9 cellular contexts compared by ENCODE assay signal in the genomic region with DNA sequence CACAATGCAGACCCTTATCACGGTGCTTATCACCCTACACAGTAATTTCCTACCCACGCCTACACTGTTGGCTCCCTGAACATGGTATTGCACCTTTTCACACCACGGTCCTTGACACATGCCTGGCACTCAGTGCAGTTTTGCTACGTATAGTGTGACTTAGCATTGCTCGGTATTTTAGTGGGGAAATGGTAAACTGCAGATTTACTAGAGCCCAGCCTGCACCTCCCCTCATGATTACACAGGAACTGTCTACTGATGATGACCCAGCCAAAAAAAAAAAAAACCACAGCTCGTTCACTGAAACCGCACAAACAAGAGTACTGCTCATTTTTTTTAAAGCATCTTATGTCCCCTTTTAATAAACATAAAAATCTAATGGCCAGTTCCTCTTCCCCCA.
A peak's percentile ranks its signal among the peaks of the same experiment; 100 is the strongest.
DNase-seq lines count a peak whose midpoint lies in the region; ATAC-seq lines count a peak whose summit lies in the region.
"Had no signal": no experiment of that assay in that cellular context is flagged by ENCODE, and none has a peak within 500 bp of the region (broad histone marks: within the 10 kb centered on the region; RNA-seq: fewer than 3 reads in every experiment).

No MANE protein-coding gene starts in this region.

- no peak for ATAC-seq in GM21717 (IDR thresholded peaks at IDR 0.05; ENCODE audit: unreplicated experiment)
- ATAC-seq: Panc1 had no signal

- intact Hi-C loops in activated CD4-positive, alpha-beta T cell treated with anti-CD3 and anti-CD28 coated beads, Interleukin-2, amount 10 ng/mL, durations not matched to agents 24 days and 14 days (cut with micrococcal nuclease) = loop anchor here (10.0 kb wide), 4 partner anchors 93 to 1463 kb away; a partner anchor contains a TSS

- no peak for DNase-seq in activated CD4-positive, alpha-beta T cell treated with anti-CD3 and anti-CD28 coated beads, Interleukin-2, amount 10 ng/mL, durations not matched to agents 24 days and 14 days
- no peak for DNase-seq in activated CD4-positive, alpha-beta T cell treated with anti-CD3 and anti-CD28 coated beads, Interleukin-2, amount 50 U/mL, for 4 hours
- peak; percentile 71 for DNase-seq in OCI-M1 (lab: John Stamatoyannopoulos, UW)
- peak; percentile 33 for DNase-seq in activated naive CD8-positive, alpha-beta T cell treated with anti-CD3 and anti-CD28 coated beads for 36 hours
- DNase-seq in stimulated activated CD4-positive, alpha-beta T cell treated with anti-CD3 and anti-CD28 coated beads, Interleukin-4, amount 100 ng/mL, for 24 hours = peak; percentile 39
- no peak for DNase-seq in NCI-H226
- no peak for DNase-seq in NCI-H2107 treated with DMSO at 0.1 percent for 48 hours (lab: John Stamatoyannopoulos, UW; ENCODE audit: unreplicated experiment)

- H3K4me3 Mint-ChIP-seq in activated CD4-positive, alpha-beta T cell treated with anti-CD3 and anti-CD28 coated beads, Interleukin-2, amount 10 ng/mL, durations not matched to agents 24 days and 14 days = peak overlapping the region; percentile 97
- peak overlapping the region; percentile 62 for H3K4me3 Mint-ChIP-seq in activated naive CD8-positive, alpha-beta T cell treated with anti-CD3 and anti-CD28 coated beads for 36 hours

- peaks cover 33% of the 10 kb centered on the region for H3K4me1 Mint-ChIP-seq in activated CD4-positive, alpha-beta T cell treated with anti-CD3 and anti-CD28 coated beads, Interleukin-2, amount 10 ng/mL, durations not matched to agents 24 days and 14 days
- peaks cover 36% of the 10 kb centered on the region for H3K4me1 Mint-ChIP-seq in activated naive CD8-positive, alpha-beta T cell treated with anti-CD3 and anti-CD28 coated beads for 36 hours

- peak overlapping the region; percentile 62 for H3K27ac Mint-ChIP-seq in activated CD4-positive, alpha-beta T cell treated with anti-CD3 and anti-CD28 coated beads, Interleukin-2, amount 10 ng/mL, durations not matched to agents 24 days and 14 days
- H3K27ac Mint-ChIP-seq in activated naive CD8-positive, alpha-beta T cell treated with anti-CD3 and anti-CD28 coated beads for 36 hours = peak overlapping the region; percentile 83

- H3K9me3 Mint-ChIP-seq in activated CD4-positive, alpha-beta T cell treated with anti-CD3 and anti-CD28 coated beads, Interleukin-2, amount 10 ng/mL, durations not matched to agents 24 days and 14 days = no peaks in the 10 kb centered on the region
- no peaks in the 10 kb centered on the region for H3K9me3 Mint-ChIP-seq in activated naive CD8-positive, alpha-beta T cell treated with anti-CD3 and anti-CD28 coated beads for 36 hours

- peaks cover 6% of the 10 kb centered on the region for H3K27me3 Mint-ChIP-seq in activated CD4-positive, alpha-beta T cell treated with anti-CD3 and anti-CD28 coated beads, Interleukin-2, amount 10 ng/mL, durations not matched to agents 24 days and 14 days
- no peaks in the 10 kb centered on the region for H3K27me3 Mint-ChIP-seq in activated naive CD8-positive, alpha-beta T cell treated with anti-CD3 and anti-CD28 coated beads for 36 hours

- peaks cover 48% of the 10 kb centered on the region for H3K36me3 Mint-ChIP-seq in activated CD4-positive, alpha-beta T cell treated with anti-CD3 and anti-CD28 coated beads, Interleukin-2, amount 10 ng/mL, durations not matched to agents 24 days and 14 days (ENCODE audit: low read depth)
- peaks cover 43% of the 10 kb centered on the region for H3K36me3 Mint-ChIP-seq in activated naive CD8-positive, alpha-beta T cell treated with anti-CD3 and anti-CD28 coated beads for 36 hours

Comparison
In these comparisons a context has a peak if more than half of its experiments do, and no peak if none do; other contexts are left out.
1. DNase-seq: peak in OCI-M1 (single experiment), activated naive CD8-positive, alpha-beta T cell treated with anti-CD3 and anti-CD28 coated beads for 36 hours (single experiment) and stimulated activated CD4-positive, alpha-beta T cell treated with anti-CD3 and anti-CD28 coated beads, Interleukin-4, amount 100 ng/mL, for 24 hours (single experiment); none in activated CD4-positive, alpha-beta T cell treated with anti-CD3 and anti-CD28 coated beads, Interleukin-2, amount 10 ng/mL, durations not matched to agents 24 days and 14 days (single experiment), activated CD4-positive, alpha-beta T cell treated with anti-CD3 and anti-CD28 coated beads, Interleukin-2, amount 50 U/mL, for 4 hours (0 of 2), NCI-H226 (single experiment) and NCI-H2107 treated with DMSO at 0.1 percent for 48 hours (single experiment).